Comparison of ENCODE assay signal across 8 cellular contexts in genomic region chr12:121697093-121697698, GRCh38. TPM values are rescaled to one million over a fixed set of nuclear protein-coding genes. Genes with fewer than 3 reads are reported as not detected.
DNase-seq lines count a peak whose midpoint lies in the region; ATAC-seq and TF ChIP-seq lines count a peak whose summit lies in the region.
"Had no signal": no experiment of that assay in that cellular context is flagged by ENCODE, and none has a peak within 500 bp of the region (broad histone marks: within the 10 kb centered on the region; RNA-seq: fewer than 3 reads in every experiment).

No MANE protein-coding gene starts in this region.

- TF ChIP-seq POLR2A in GM18505 (IDR thresholded peaks at IDR 0.05; ENCODE audit: borderline replicate concordance, extremely low read depth, insufficient read depth, insufficient read length) = no peak

- intact Hi-C loops in OCI-LY7 (cut with micrococcal nuclease; ENCODE audit: unreplicated experiment) = loop anchor here (1.0 to 5.0 kb wide), 3 partner anchors 76 to 190 kb away; partner anchors contain the start of gene PSMD9

- peak overlapping the region in 2 of 10 donors; percentile 25 to 29 for H3K27ac Mint-ChIP-seq in naive thymus-derived CD8-positive, alpha-beta T cell
- H3K27ac Mint-ChIP-seq in activated naive CD8-positive, alpha-beta T cell treated with anti-CD3 and anti-CD28 coated beads for 36 hours = no peak overlapping the region

- TF ChIP-seq CTCF in OCI-LY7 (conservative IDR thresholded peaks at IDR 0.05; ENCODE audit: low read length) = peak; percentile 90

- in situ Hi-C loops in KBM-7 (cut with MboI; ENCODE audit: low pct_unique_long_range_greater_than_20kb, low sequenced_read_pairs) = no loop called here

- CTCF ChIA-PET in OCI-LY7 (lab: Charles Lee; ENCODE audit: unreplicated experiment) = interaction anchor here (0.6 kb wide), 1 partner anchor 16 kb away, joined by 9 read pairs; no protein-coding TSS in a partner anchor

- no peaks in the 10 kb centered on the region for H3K9me3 Mint-ChIP-seq in naive thymus-derived CD8-positive, alpha-beta T cell
- H3K9me3 Mint-ChIP-seq in activated naive CD8-positive, alpha-beta T cell treated with anti-CD3 and anti-CD28 coated beads for 36 hours = no peaks in the 10 kb centered on the region

- H3K27ac ChIP-seq in OCI-LY7 (ENCODE audit: low read depth, low read length, poor library complexity, severe bottlenecking) = no peak overlapping the region
- H3K27ac ChIP-seq: SK-N-MC had no signal

- no peaks in the 10 kb centered on the region for H3K4me1 ChIP-seq in OCI-LY7 (ENCODE audit: insufficient read depth, low read length, poor library complexity, severe bottlenecking)

- POLR2A ChIA-PET in OCI-LY7 (lab: Charles Lee) = no interaction called here
- POLR2A ChIA-PET in naive thymus-derived CD8-positive, alpha-beta T cell (lab: Charles Lee) = interaction anchor here (1.2 to 2.9 kb wide), 2 partner anchors 75 to 97 kb away, joined by 4 to 12 read pairs; partner anchors contain the start of gene RHOF

- BruUV-seq in OCI-LY7 (replicated peaks; lab: Mats Ljungman, UMichigan) = no TSS peak

- DNase-seq in DMS79 (lab: John Stamatoyannopoulos, UW) (peak; percentile 25), KBM-7 (peak; percentile 72), OCI-LY7 (ENCODE audit: low spot score) (peak; percentile 77)
- DNase-seq in effector CD4-positive, alpha-beta T cell = peak; percentile 38
- peak in 6 of 10 donors; percentile 23 to 73 (median 58) for DNase-seq in naive thymus-derived CD8-positive, alpha-beta T cell
- DNase-seq in activated naive CD8-positive, alpha-beta T cell treated with anti-CD3 and anti-CD28 coated beads for 36 hours = no peak

- H3K4me3 Mint-ChIP-seq in naive thymus-derived CD8-positive, alpha-beta T cell = no peak overlapping the region
- no peak overlapping the region for H3K4me3 Mint-ChIP-seq in activated naive CD8-positive, alpha-beta T cell treated with anti-CD3 and anti-CD28 coated beads for 36 hours

- peaks cover 0 to 2% (median 0%) of the 10 kb centered on the region in 5 donors for H3K27me3 Mint-ChIP-seq in naive thymus-derived CD8-positive, alpha-beta T cell
- no peaks in the 10 kb centered on the region for H3K27me3 Mint-ChIP-seq in activated naive CD8-positive, alpha-beta T cell treated with anti-CD3 and anti-CD28 coated beads for 36 hours

- H3K36me3 ChIP-seq in OCI-LY7 (ENCODE audit: insufficient read depth, low read length) = no peaks in the 10 kb centered on the region

- H3K4me3 ChIP-seq in OCI-LY7 (ENCODE audit: low read depth, low read length, poor library complexity, severe bottlenecking) = no peak overlapping the region
- H3K4me3 ChIP-seq: SK-N-MC had no signal

- no peaks in the 10 kb centered on the region for H4K20me1 ChIP-seq in OCI-LY7 (ENCODE audit: insufficient read depth, low read length)

- no peaks in the 10 kb centered on the region for H3K79me2 ChIP-seq in OCI-LY7 (ENCODE audit: insufficient read depth, low read depth, low read length)

- no peaks in the 10 kb centered on the region for H3K36me3 Mint-ChIP-seq in naive thymus-derived CD8-positive, alpha-beta T cell
- H3K36me3 Mint-ChIP-seq in activated naive CD8-positive, alpha-beta T cell treated with anti-CD3 and anti-CD28 coated beads for 36 hours = no peaks in the 10 kb centered on the region

- H3K4me1 Mint-ChIP-seq in naive thymus-derived CD8-positive, alpha-beta T cell = no peaks in the 10 kb centered on the region
- no peaks in the 10 kb centered on the region for H3K4me1 Mint-ChIP-seq in activated naive CD8-positive, alpha-beta T cell treated with anti-CD3 and anti-CD28 coated beads for 36 hours

- H3K9me3 ChIP-seq in OCI-LY7 (ENCODE audit: low read length) = no peaks in the 10 kb centered on the region

- peak overlapping the region; percentile 21; the same call in 1 of the 2 replicates for H3K4me2 ChIP-seq in OCI-LY7 (ENCODE audit: low read length)

- H2AFZ ChIP-seq in OCI-LY7 (ENCODE audit: low read length) = no peak overlapping the region

- H3K9me2 ChIP-seq in OCI-LY7 (ENCODE audit: insufficient read depth, low read length) = no peaks in the 10 kb centered on the region

- ATAC-seq in naive thymus-derived CD8-positive, alpha-beta T cell = peak in 1 of 2 donors; percentile 53
- no peak for ATAC-seq in GM18505 (IDR thresholded peaks at IDR 0.05; ENCODE audit: unreplicated experiment)

RNA-seq across cellular contexts. Expression of gene TMEM120B, which starts 15.4 kb away (rescaled TPM):
- 9.3 and 12.4 TPM in 2 replicates for total RNA-seq in OCI-LY7 (2014; rRNA removed; shearing (Covaris generic))
- total RNA-seq in OCI-LY7 (2022) = 20.5 and 21.5 TPM in 2 replicates
- total RNA-seq in naive thymus-derived CD8-positive, alpha-beta T cell = 10 to 100 TPM; 13.3 to 14.4 TPM
- polyA plus RNA-seq in naive thymus-derived CD8-positive, alpha-beta T cell = 1 to 10 TPM; 2.1 to 2.5 (median 2.4) TPM
- 10 to 100 TPM; 14.5 to 15.2 TPM for total RNA-seq in activated naive CD8-positive, alpha-beta T cell treated with anti-CD3 and anti-CD28 coated beads for 36 hours

RNA-seq across cellular contexts. Expression of gene MORN3, which starts 27.7 kb away (rescaled TPM):
- 0.32 TPM in 1 of 2 replicates, not detected in the other for total RNA-seq in OCI-LY7 (2014; rRNA removed; shearing (Covaris generic))
- 0.13 and 0.18 TPM in 2 replicates for total RNA-seq in OCI-LY7 (2022)
- total RNA-seq in naive thymus-derived CD8-positive, alpha-beta T cell = 10 to 100 TPM; 13.3 to 14.0 TPM
- 1 to 10 TPM; 1.1 to 4.8 (median 1.8) TPM for polyA plus RNA-seq in naive thymus-derived CD8-positive, alpha-beta T cell
- 1 to 10 TPM; 1.8 to 1.9 TPM for total RNA-seq in activated naive CD8-positive, alpha-beta T cell treated with anti-CD3 and anti-CD28 coated beads for 36 hours

Comparison
In these comparisons a context has a peak if more than half of its experiments do, and no peak if none do; other contexts are left out.
1. RNA of gene MORN3, which starts 27.7 kb away (total RNA-seq): 13.3 to 14.0 TPM in naive thymus-derived CD8-positive, alpha-beta T cell; 1.8 to 1.9 TPM in activated naive CD8-positive, alpha-beta T cell treated with anti-CD3 and anti-CD28 coated beads for 36 hours and 0.13 to 0.32 TPM in OCI-LY7; every median in the first group is over 4 times any median in the second.